12 cellular contexts compared by ENCODE assay signal in the genomic region with DNA sequence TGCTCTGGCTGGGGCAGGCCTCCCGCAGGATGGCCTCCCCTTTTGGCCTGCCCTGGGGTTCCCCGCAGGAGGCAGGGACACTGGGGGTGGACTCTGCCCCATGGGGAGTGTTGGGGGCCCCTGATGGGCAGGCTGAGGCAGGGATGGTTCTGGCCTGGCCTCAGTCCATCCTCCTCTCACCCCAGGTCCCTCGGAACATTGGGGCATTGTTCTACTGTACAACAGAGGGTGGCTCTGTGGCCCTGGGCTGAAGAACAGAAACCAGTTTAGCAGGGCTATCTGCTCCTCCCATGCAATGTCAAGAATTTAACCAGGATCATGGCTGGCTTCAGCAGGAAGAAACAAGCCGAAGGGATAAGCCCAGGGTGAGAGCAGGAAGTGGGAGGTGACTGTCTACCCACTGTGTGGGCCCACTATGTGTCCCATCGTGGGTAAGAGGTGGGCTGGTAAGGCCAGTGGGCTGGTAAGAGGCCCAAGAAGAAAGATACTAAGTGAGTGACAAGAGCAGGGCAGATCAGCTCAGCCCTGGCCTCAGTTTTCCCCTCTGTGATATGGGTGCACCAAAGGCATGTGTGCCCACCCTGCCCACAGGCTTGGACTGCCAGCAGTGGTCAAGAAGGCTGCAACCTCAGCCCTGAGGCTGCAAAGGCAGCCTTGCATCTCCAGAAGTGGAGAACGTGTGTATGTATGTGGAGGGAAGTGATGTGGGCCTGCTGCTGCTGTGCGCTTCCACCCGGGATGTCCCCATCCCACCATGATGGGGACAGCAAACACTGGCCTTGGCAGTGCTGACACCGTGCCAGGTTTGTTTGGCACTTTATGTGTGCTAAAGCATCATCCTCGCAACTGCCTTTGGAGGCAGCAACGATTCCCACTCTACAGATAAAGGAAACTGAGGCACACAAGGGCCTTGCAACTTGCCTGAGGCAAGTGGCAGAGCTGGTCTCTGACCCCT.
DNase-seq lines count a peak whose midpoint lies in the region; ATAC-seq and TF ChIP-seq lines count a peak whose summit lies in the region.
"Had no signal": no experiment of that assay in that cellular context is flagged by ENCODE, and none has a peak within 500 bp of the region (broad histone marks: within the 10 kb centered on the region; RNA-seq: fewer than 3 reads in every experiment).

No MANE protein-coding gene starts in this region.

- H3K4me3 Mint-ChIP-seq in activated naive CD8-positive, alpha-beta T cell treated with anti-CD3 and anti-CD28 coated beads for 36 hours, result no peak overlapping the region

- CTCF ChIA-PET in PC-9 (lab: Charles Lee), result no interaction called here

- H3K9me2 ChIP-seq in PC-9 (ENCODE audit: insufficient read depth), result no peaks in the 10 kb centered on the region

- H3K4me3 ChIP-seq in PC-9 (no peak overlapping the region), fibroblast of lung (replicated peaks in 1 of 4; ENCODE audit: control extremely low read depth in 1 of 4, insufficient read depth in 1 of 4, low read depth in 3 of 4, low read length in 4 of 4) (no peak overlapping the region), H7 (ENCODE audit: insufficient read depth, low read depth, low read length) (no peak overlapping the region), lower lobe of right lung (no peak overlapping the region)
- H3K4me3 ChIP-seq: adrenal gland had no signal

- H3K4me2 ChIP-seq in PC-9 (peak overlapping the region; percentile 53), fibroblast of lung (ENCODE audit: extremely low read depth, insufficient read depth, low read length) (no peak overlapping the region)

- H3K27ac Mint-ChIP-seq in activated naive CD8-positive, alpha-beta T cell treated with anti-CD3 and anti-CD28 coated beads for 36 hours, result no peak overlapping the region

- H3K27me3 ChIP-seq in PC-9 (ENCODE audit: insufficient read depth, low read depth) (no peaks in the 10 kb centered on the region), fibroblast of lung (ENCODE audit: control insufficient read depth, insufficient read depth, low read length) (no peaks in the 10 kb centered on the region), H7 (ENCODE audit: control insufficient read depth, insufficient read depth, low read length) (no peaks in the 10 kb centered on the region), lower lobe of right lung (ENCODE audit: low read depth) (no peaks in the 10 kb centered on the region)
- H3K27me3 ChIP-seq: adrenal gland had no signal

- DNase-seq in PC-9 (peak; percentile 52 to 76), fibroblast of lung (ENCODE audit: low read depth in 2 of 2) (peak in 1 of 2 donors; percentile 22), nucleus accumbens (lab: John Stamatoyannopoulos, UW) (peak in 43 of 56 donors; percentile 19 to 80 (median 63)), H7 (no peak), GOT3 (lab: John Stamatoyannopoulos, UW) (no peak), lower lobe of right lung (no peak)
- DNase-seq in activated naive CD8-positive, alpha-beta T cell treated with anti-CD3 and anti-CD28 coated beads for 36 hours, result no peak
- DNase-seq: activated CD4-positive, alpha-beta T cell treated with anti-CD3 and anti-CD28 coated beads, Interleukin-2, amount 50 U/mL, for 48 hours; adrenal gland; NCI-H2171; SHP77 had no signal

- H3K4me1 Mint-ChIP-seq in activated naive CD8-positive, alpha-beta T cell treated with anti-CD3 and anti-CD28 coated beads for 36 hours, result peaks cover 5% of the 10 kb centered on the region

- H2AFZ ChIP-seq in PC-9 (no peak overlapping the region), fibroblast of lung (ENCODE audit: low read length) (no peak overlapping the region)

- no peak for ATAC-seq in lower lobe of right lung

- 0 out of 2 replicates have a peak, but pooled peaks have one; percentile 14 for TF ChIP-seq CTCF in 22Rv1 (IDR thresholded peaks at IDR 0.05)
- no peak for TF ChIP-seq CTCF in PC-9 (conservative IDR thresholded peaks at IDR 0.05)
- TF ChIP-seq CTCF in fibroblast of lung (conservative IDR thresholded peaks at IDR 0.05 in 1 of 2, IDR thresholded peaks at IDR 0.05 in 1 of 2; ENCODE audit: low read depth in 1 of 2, low read length in 2 of 2), result no peak
- no peak for TF ChIP-seq CTCF in lower lobe of right lung (IDR thresholded peaks at IDR 0.05)

- H3K9me3 ChIP-seq in PC-9 (ENCODE audit: insufficient read depth, low read depth) (no peaks in the 10 kb centered on the region), fibroblast of lung (ENCODE audit: control insufficient read depth, insufficient read depth, low read depth, low read length) (no peaks in the 10 kb centered on the region), lower lobe of right lung (no peaks in the 10 kb centered on the region)
- H3K9me3 ChIP-seq: adrenal gland had no signal

- H3K36me3 ChIP-seq in PC-9 (ENCODE audit: low read depth), result no peaks in the 10 kb centered on the region
- H3K36me3 ChIP-seq in fibroblast of lung (ENCODE audit: control insufficient read depth, insufficient read depth, low read length), result peaks cover 2% of the 10 kb centered on the region
- no peaks in the 10 kb centered on the region for H3K36me3 ChIP-seq in H7 (replicated peaks; ENCODE audit: control insufficient read depth, insufficient read depth, low read length)
- H3K36me3 ChIP-seq in lower lobe of right lung, result peaks cover 9% of the 10 kb centered on the region
- H3K36me3 ChIP-seq: adrenal gland had no signal

- H3F3A ChIP-seq in PC-9 (ENCODE audit: insufficient read depth, low read depth), result no peaks in the 10 kb centered on the region

- no peaks in the 10 kb centered on the region for H3K36me3 Mint-ChIP-seq in activated naive CD8-positive, alpha-beta T cell treated with anti-CD3 and anti-CD28 coated beads for 36 hours

- H3K27ac ChIP-seq in 22Rv1, result no peak overlapping the region
- no peak overlapping the region for H3K27ac ChIP-seq in PC-9
- peak overlapping the region; percentile 63 for H3K27ac ChIP-seq in fibroblast of lung (ENCODE audit: insufficient read depth, low read length)
- no peak overlapping the region for H3K27ac ChIP-seq in lower lobe of right lung
- H3K27ac ChIP-seq: adrenal gland had no signal

- no peaks in the 10 kb centered on the region for H4K20me1 ChIP-seq in PC-9 (ENCODE audit: insufficient read depth)
- no peaks in the 10 kb centered on the region for H4K20me1 ChIP-seq in fibroblast of lung (ENCODE audit: control insufficient read depth, extremely low read depth, insufficient read depth, low read length)

- BruUV-seq in PC-9 (replicated peaks; lab: Mats Ljungman, UMichigan), result no TSS peak

- H3K4me1 ChIP-seq in PC-9 (replicated peaks; ENCODE audit: insufficient read depth) (peaks cover 28% of the 10 kb centered on the region), fibroblast of lung (ENCODE audit: control insufficient read depth, extremely low read depth, insufficient read depth, low read length) (peaks cover 17% of the 10 kb centered on the region), lower lobe of right lung (no peaks in the 10 kb centered on the region)
- H3K4me1 ChIP-seq: adrenal gland had no signal

- no peak overlapping the region for H3K9ac ChIP-seq in fibroblast of lung (ENCODE audit: insufficient read depth, low read length)

- intact Hi-C loops in PC-9 (cut with micrococcal nuclease; ENCODE audit: unreplicated experiment), result loop anchor here (1.0 to 10.0 kb wide), 6 partner anchors 29 to 488 kb away; a partner anchor contains a TSS
- intact Hi-C loops in lower lobe of right lung (cut with DNase I), result no loop called here

- no peaks in the 10 kb centered on the region for H3K27me3 Mint-ChIP-seq in activated naive CD8-positive, alpha-beta T cell treated with anti-CD3 and anti-CD28 coated beads for 36 hours

- POLR2A ChIA-PET in PC-9 (lab: Charles Lee; ENCODE audit: unreplicated experiment), result no interaction called here

- H3K79me2 ChIP-seq in PC-9 (ENCODE audit: low read depth) (no peaks in the 10 kb centered on the region), fibroblast of lung (ENCODE audit: control insufficient read depth, insufficient read depth, low read length) (no peaks in the 10 kb centered on the region)

- no peaks in the 10 kb centered on the region for H3K9me3 Mint-ChIP-seq in activated naive CD8-positive, alpha-beta T cell treated with anti-CD3 and anti-CD28 coated beads for 36 hours

Comparison
In these comparisons a context has a peak if more than half of its experiments do, and no peak if none do; other contexts are left out.
1. DNase-seq: peak in PC-9 (2 of 2) and nucleus accumbens (43 of 56); none in H7 (single experiment), GOT3 (single experiment), activated naive CD8-positive, alpha-beta T cell treated with anti-CD3 and anti-CD28 coated beads for 36 hours (single experiment) and lower lobe of right lung (single experiment).